ENCODE assay signal across 9 cellular contexts in the genomic region with DNA sequence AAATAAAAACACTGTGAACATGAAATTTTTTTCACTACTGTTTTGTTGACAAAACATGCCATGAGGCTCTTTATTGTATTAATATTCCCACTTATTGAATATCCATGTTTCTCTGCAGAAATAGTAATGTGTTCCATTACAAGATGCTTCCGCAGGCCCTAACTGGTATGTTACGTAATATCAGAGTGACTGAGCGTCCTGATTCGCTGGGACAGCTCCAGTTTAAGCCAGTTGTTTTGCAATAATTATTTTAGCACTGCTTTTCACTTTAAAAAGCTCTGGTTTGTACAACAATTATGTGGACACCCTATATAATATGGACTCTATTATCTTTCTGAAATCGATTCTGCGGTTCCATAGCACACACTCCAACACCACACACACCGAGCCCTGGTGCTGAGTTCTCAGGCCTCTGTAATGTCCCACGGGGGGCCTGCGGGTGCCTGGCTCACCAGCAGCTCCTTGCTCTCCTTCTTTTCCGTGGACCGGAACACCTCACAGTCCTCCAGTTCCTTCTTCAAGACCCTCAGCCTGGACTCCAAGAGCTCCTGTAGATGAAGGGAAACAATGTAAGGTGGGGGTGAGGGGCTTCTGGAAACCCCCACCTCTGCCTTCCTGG. TPM values are rescaled to one million over a fixed set of nuclear protein-coding genes. Genes with fewer than 3 reads are reported as not detected.
DNase-seq lines count a peak whose midpoint lies in the region; ATAC-seq and TF ChIP-seq lines count a peak whose summit lies in the region.
"Had no signal": no experiment of that assay in that cellular context is flagged by ENCODE, and none has a peak within 500 bp of the region (broad histone marks: within the 10 kb centered on the region; RNA-seq: fewer than 3 reads in every experiment).

No MANE protein-coding gene starts in this region.

- TF ChIP-seq CTCF in HCT116 (IDR thresholded peaks at IDR 0.05 in 2 of 3, conservative IDR thresholded peaks at IDR 0.05 in 1 of 3; ENCODE audit: borderline replicate concordance in 1 of 3, insufficient read depth in 1 of 3, low read depth in 2 of 3, low read length in 2 of 3) (no peak), activated B cell treated with CpG ODN at 0.5 μM for 24 hours (IDR thresholded peaks at IDR 0.05) (no peak), fibroblast of villous mesenchyme (IDR thresholded peaks at IDR 0.05; ENCODE audit: insufficient read depth, low read depth, low read length) (no peak), spleen (IDR thresholded peaks at IDR 0.05 in 8 of 11, conservative IDR thresholded peaks at IDR 0.05 in 3 of 11) (no peak)

- peak overlapping the region; percentile 85 for H3K4me3 Mint-ChIP-seq in activated B cell treated with CpG ODN at 0.5 μM for 24 hours

- RAD21 ChIA-PET in HCT116 (lab: Charles Lee; ENCODE audit: low non-redundant PET in 1 of 2, low total read pairs in 2 of 2, uncharacterized antibody in 2 of 2, unreplicated experiment in 2 of 2), result no interaction called here

- peaks cover 12 to 38% of the 10 kb centered on the region in 2 experiments for H3K4me1 ChIP-seq in HCT116 (ENCODE audit: control insufficient read depth in 1 of 2, insufficient read depth in 2 of 2, low read length in 2 of 2)
- peaks cover 17 to 64% (median 48%) of the 10 kb centered on the region in 6 donors for H3K4me1 ChIP-seq in spleen

- H3K4me2 ChIP-seq in HCT116 (ENCODE audit: low read length), result peak overlapping the region; percentile 94

- no peaks in the 10 kb centered on the region for H3K9me3 ChIP-seq in HCT116 (ENCODE audit: control insufficient read depth in 1 of 2, insufficient read depth in 1 of 2, low read depth in 1 of 2, low read length in 2 of 2)
- peaks cover 0 to 2% (median 0%) of the 10 kb centered on the region in 8 donors for H3K9me3 ChIP-seq in spleen

- peak overlapping the region; percentile 30 for H3K27ac Mint-ChIP-seq in activated B cell treated with CpG ODN at 0.5 μM for 24 hours

- ATAC-seq in HCT116, result no peak
- ATAC-seq in activated B cell treated with CpG ODN at 0.5 μM for 24 hours (ENCODE audit: low read depth), result no peak
- no peak for ATAC-seq in HG03045 (IDR thresholded peaks at IDR 0.05; ENCODE audit: unreplicated experiment)
- no peak for ATAC-seq in HG03175 (IDR thresholded peaks at IDR 0.05; ENCODE audit: unreplicated experiment)

- no peak for DNase-seq in HCT116 (ENCODE audit: low read depth, low spot score)
- no peak for DNase-seq in activated B cell treated with CpG ODN at 0.5 μM for 24 hours
- peak; percentile 72 for DNase-seq in fibroblast of villous mesenchyme (ENCODE audit: low read depth)
- peak; percentile 50 for DNase-seq in spleen
- DNase-seq in NCI-H1092 treated with DMSO at 0.1 percent for 48 hours (lab: John Stamatoyannopoulos, UW), result no peak
- DNase-seq: activated naive CD4-positive, alpha-beta T cell; NCI-H510A had no signal

- H3K36me3 ChIP-seq in HCT116 (ENCODE audit: control insufficient read depth in 1 of 2, insufficient read depth in 2 of 2, low read length in 2 of 2) (no peaks in the 10 kb centered on the region), spleen (no peaks in the 10 kb centered on the region)

- CTCF ChIA-PET in HCT116 (lab: Charles Lee) (no interaction called here), activated B cell treated with CpG ODN at 0.5 μM for 24 hours (lab: Charles Lee) (no interaction called here)

- no peaks in the 10 kb centered on the region for H4K20me1 ChIP-seq in HCT116 (ENCODE audit: insufficient read depth)

- peaks cover 9% of the 10 kb centered on the region for H3K36me3 Mint-ChIP-seq in activated B cell treated with CpG ODN at 0.5 μM for 24 hours (ENCODE audit: low read depth)

- H3K4me1 Mint-ChIP-seq in activated B cell treated with CpG ODN at 0.5 μM for 24 hours, result peaks cover 59% of the 10 kb centered on the region

- peaks cover 15% of the 10 kb centered on the region for H3K27me3 Mint-ChIP-seq in activated B cell treated with CpG ODN at 0.5 μM for 24 hours

- BruUV-seq in HCT116 (replicated peaks; lab: Mats Ljungman, UMichigan), result TSS peak; percentile 52

- TF ChIP-seq POLR2A in HCT116 (IDR thresholded peaks at IDR 0.05; ENCODE audit: borderline replicate concordance, extremely low read depth, insufficient read depth, insufficient read length), result no peak
- TF ChIP-seq POLR2A in spleen (IDR thresholded peaks at IDR 0.05), result no peak

- H3K27ac ChIP-seq in HCT116 (ENCODE audit: low read depth, low read length) (peak overlapping the region; percentile 93), spleen (peak overlapping the region in 2 of 8 donors; percentile 59 to 71)

- intact Hi-C loops in HCT116 (cut with micrococcal nuclease) (no loop called here), activated B cell treated with CpG ODN at 0.5 μM for 24 hours (cut with micrococcal nuclease) (no loop called here), spleen (cut with DNase I; ENCODE audit: low total_unique reads) (no loop called here)

- 57 to 71% (median 64%) methylated on average over 11 of the region's 11 CpGs for WGBS in spleen, 5 donors

- H3K9me2 ChIP-seq in HCT116 (ENCODE audit: insufficient read depth), result no peaks in the 10 kb centered on the region

- no peaks in the 10 kb centered on the region for H3K27me3 ChIP-seq in HCT116 (ENCODE audit: insufficient read depth, low read length)
- peaks cover 0 to 40% (median 11%) of the 10 kb centered on the region in 7 donors for H3K27me3 ChIP-seq in spleen (replicated peaks in 1 of 7)

- H3K4me3 ChIP-seq in HCT116 (replicated peaks in 1 of 2; ENCODE audit: low read depth in 1 of 2, low read length in 2 of 2) (peak overlapping the region; percentile 70 to 73), fibroblast of villous mesenchyme (ENCODE audit: low read depth, low read length) (peak overlapping the region; percentile 67), spleen (peak overlapping the region in 2 of 8 donors; percentile 65)

- POLR2A ChIA-PET in HCT116 (lab: Charles Lee), result interaction anchor here (1.0 to 2.7 kb wide), 2 partner anchors 12 to 20 kb away, joined by 3 to 11 read pairs; a partner anchor contains a TSS
- POLR2A ChIA-PET in activated B cell treated with CpG ODN at 0.5 μM for 24 hours (lab: Charles Lee), result interaction anchor here (0.6 to 12.3 kb wide), 3 partner anchors 14 to 45 kb away, joined by 3 to 317 read pairs (median 19); a partner anchor contains a TSS

- no peaks in the 10 kb centered on the region for H3K9me3 Mint-ChIP-seq in activated B cell treated with CpG ODN at 0.5 μM for 24 hours

- peak overlapping the region; percentile 78 for H3K9ac ChIP-seq in HCT116 (ENCODE audit: low read length)

- TF ChIP-seq RAD21 in HCT116 (IDR thresholded peaks at IDR 0.05; ENCODE audit: low read depth), result no peak

- H3K79me2 ChIP-seq in HCT116 (ENCODE audit: insufficient read depth, low read length), result no peaks in the 10 kb centered on the region; the same call in 1 of the 2 replicates

- no peak overlapping the region for H2AFZ ChIP-seq in HCT116 (ENCODE audit: low read depth, low read length, poor library complexity, severe bottlenecking)

TF ChIP-seq in HCT116, 20 proteins besides CTCF, POLR2A, EP300 and RAD21 (continues in another document):
- TF ChIP-seq EGR1 (IDR thresholded peaks at IDR 0.05; ENCODE audit: low read depth) (no peak), ZNF274 (IDR thresholded peaks at IDR 0.05; ENCODE audit: low read depth, low read length) (no peak), YY1 (IDR thresholded peaks at IDR 0.05; ENCODE audit: extremely low read depth, insufficient replicate concordance, low read depth, low read length) (no peak), SP1 (IDR thresholded peaks at IDR 0.05; ENCODE audit: low read depth) (no peak), JUND (IDR thresholded peaks at IDR 0.05) (no peak), EZH2 (IDR thresholded peaks at IDR 0.05) (no peak), TCF7L2 (IDR thresholded peaks at IDR 0.05; ENCODE audit: borderline replicate concordance, extremely low read depth, insufficient read depth, insufficient read length) (no peak)
- TF ChIP-seq, protein P1, sequence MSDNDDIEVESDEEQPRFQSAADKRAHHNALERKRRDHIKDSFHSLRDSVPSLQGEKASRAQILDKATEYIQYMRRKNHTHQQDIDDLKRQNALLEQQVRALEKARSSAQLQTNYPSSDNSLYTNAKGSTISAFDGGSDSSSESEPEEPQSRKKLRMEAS (IDR thresholded peaks at IDR 0.05), result no peak

RNA-seq across cellular contexts. Expression of a gene that starts 1.8 kb away (rescaled TPM):
- 30.2 TPM for total RNA-seq in HCT116 (2021; ENCODE audit: unreplicated experiment)
- 21.9 and 25.3 TPM in 2 replicates for polyA plus RNA-seq in HCT116 (2012)
- total RNA-seq in activated B cell treated with CpG ODN at 0.5 μM for 24 hours, result 0.32 and 0.51 TPM in 2 replicates
- total RNA-seq in fibroblast of villous mesenchyme, result 2.2 and 2.3 TPM in 2 replicates
- total RNA-seq in spleen, result 1 to 10 TPM in 6 of 7 donors, under 1 TPM in 1; 0.81 to 3.9 (median 1.9) TPM
- 1 to 10 TPM; 1.0 to 1.3 (median 1.2) TPM for polyA plus RNA-seq in spleen

RNA-seq across cellular contexts. Expression of a gene that starts 19.9 kb away (rescaled TPM):
- total RNA-seq in HCT116 (2021; ENCODE audit: unreplicated experiment), result 51.8 TPM
- polyA plus RNA-seq in HCT116 (2012), result 34.1 and 37.8 TPM in 2 replicates
- 34.9 and 39.6 TPM in 2 replicates for total RNA-seq in activated B cell treated with CpG ODN at 0.5 μM for 24 hours
- 9.9 and 12.2 TPM in 2 replicates for total RNA-seq in fibroblast of villous mesenchyme
- total RNA-seq in spleen, result 10 to 100 TPM; 14.3 to 34.1 (median 26.6) TPM
- polyA plus RNA-seq in spleen, result 10 to 100 TPM; 12.5 to 25.0 (median 24.1) TPM

RNA-seq across cellular contexts. Expression of a gene that starts 40.5 kb away (rescaled TPM):
- total RNA-seq in HCT116 (2021; ENCODE audit: unreplicated experiment) (2,432 TPM), activated B cell treated with CpG ODN at 0.5 μM for 24 hours (2,528 and 2,812 TPM in 2 replicates), fibroblast of villous mesenchyme (3,386 and 3,800 TPM in 2 replicates), spleen (1,000 to 10,000 TPM; 1,202 to 2,949 (median 1,651) TPM)
- polyA plus RNA-seq in HCT116 (2012), result 5,228 and 5,585 TPM in 2 replicates
- polyA plus RNA-seq in spleen, result 1,000 to 10,000 TPM; 2,379 to 3,598 (median 2,966) TPM

RNA-seq across cellular contexts. Expression of a gene that starts 55.8 kb away (rescaled TPM):
- total RNA-seq in HCT116 (2021; ENCODE audit: unreplicated experiment), result not detected
- 0.02 TPM in 1 of 2 replicates, not detected in the other for polyA plus RNA-seq in HCT116 (2012)
- not detected in 2 replicates for total RNA-seq in activated B cell treated with CpG ODN at 0.5 μM for 24 hours
- not detected in 2 replicates for total RNA-seq in fibroblast of villous mesenchyme
- not detected for total RNA-seq in spleen
- polyA plus RNA-seq in spleen, result not detected

RNA-seq across cellular contexts. Expression of a gene that starts 57.7 kb away (rescaled TPM):
- total RNA-seq in HCT116 (2021; ENCODE audit: unreplicated experiment) (7.6 TPM), activated B cell treated with CpG ODN at 0.5 μM for 24 hours (30.9 and 36.9 TPM in 2 replicates), fibroblast of villous mesenchyme (5.2 and 7.8 TPM in 2 replicates), spleen (10 to 100 TPM; 18.9 to 44.0 (median 22.5) TPM)
- 5.7 and 6.3 TPM in 2 replicates for polyA plus RNA-seq in HCT116 (2012)
- 10 to 100 TPM; 11.6 to 19.7 (median 18.4) TPM for polyA plus RNA-seq in spleen

Comparison
In these comparisons a context has a peak if more than half of its experiments do, and no peak if none do; other contexts are left out.
1. DNase-seq: peak in fibroblast of villous mesenchyme (single experiment) and spleen (single experiment); none in HCT116 (single experiment), activated B cell treated with CpG ODN at 0.5 μM for 24 hours (single experiment) and NCI-H1092 treated with DMSO at 0.1 percent for 48 hours (single experiment).